In genomic region chr18:69900941-69901340, GRCh38 we compare ENCODE assay signal across 25 cellular contexts. TPM values are rescaled to one million over a fixed set of nuclear protein-coding genes. Genes with fewer than 3 reads are reported as not detected.
A peak's percentile ranks its signal among the peaks of the same experiment; 100 is the strongest.
DNase-seq lines count a peak whose midpoint lies in the region; ATAC-seq and TF ChIP-seq lines count a peak whose summit lies in the region.
"Had no signal": no experiment of that assay in that cellular context is flagged by ENCODE, and none has a peak within 500 bp of the region (broad histone marks: within the 10 kb centered on the region; RNA-seq: fewer than 3 reads in every experiment).

No MANE protein-coding gene starts in this region.

- H3K36me3 Mint-ChIP-seq in MCF 10A (ENCODE audit: insufficient read depth, unreplicated experiment) (peaks cover 14% of the 10 kb centered on the region), endodermal cell (ENCODE audit: low read depth) (no peaks in the 10 kb centered on the region)

- H3K9me2 ChIP-seq in PC-9 (ENCODE audit: insufficient read depth) = no peaks in the 10 kb centered on the region

- H3K4me3 ChIP-seq in mammary epithelial cell (replicated peaks in 1 of 3; ENCODE audit: insufficient read depth in 1 of 3, low read depth in 2 of 3, low read length in 3 of 3) (no peak overlapping the region), PC-9 (no peak overlapping the region), endodermal cell (ENCODE audit: low read length) (no peak overlapping the region), retinal pigment epithelial cell (ENCODE audit: low read length) (no peak overlapping the region)
- H3K4me3 ChIP-seq: dorsolateral prefrontal cortex, gastrocnemius medialis, thyroid gland had no signal

- H3K36me3 ChIP-seq in mammary epithelial cell (ENCODE audit: insufficient read depth, low read length) = no peaks in the 10 kb centered on the region
- no peaks in the 10 kb centered on the region for H3K36me3 ChIP-seq in PC-9 (ENCODE audit: low read depth)
- no peaks in the 10 kb centered on the region for H3K36me3 ChIP-seq in endodermal cell (ENCODE audit: control insufficient read depth, insufficient read depth, low read length)
- H3K36me3 ChIP-seq: gastrocnemius medialis, thyroid gland had no signal

- H2AFZ ChIP-seq in mammary epithelial cell (ENCODE audit: low read depth, low read length) (no peak overlapping the region), PC-9 (no peak overlapping the region)

- POLR2A ChIA-PET in MCF 10A (lab: Yijun Ruan, JAX) = no interaction called here
- POLR2A ChIA-PET in PC-9 (lab: Charles Lee; ENCODE audit: unreplicated experiment) = no interaction called here

- H3K27ac Mint-ChIP-seq in MCF 10A (ENCODE audit: low read depth, unreplicated experiment) = no peak overlapping the region
- H3K27ac Mint-ChIP-seq in endodermal cell = no peak overlapping the region
- H3K27ac Mint-ChIP-seq: stimulated activated effector memory CD8-positive, alpha-beta T cell treated with anti-CD3 and anti-CD28 coated beads, Interleukin-12 subunit alpha, Interleukin-12 subunit beta, amount 100 ng/mL, for 72 hours had no signal

- H3K4me2 ChIP-seq in mammary epithelial cell (ENCODE audit: insufficient read depth, low read depth, low read length) (no peak overlapping the region), PC-9 (no peak overlapping the region)

- DNase-seq in MCF 10A (ENCODE audit: unreplicated experiment) (no peak), mammary epithelial cell (no peak), PC-9 (no peak), endodermal cell (no peak), retinal pigment epithelial cell (ENCODE audit: low read depth) (no peak), KG1 (lab: John Stamatoyannopoulos, UW) (no peak)
- DNase-seq in activated effector memory CD4-positive, alpha-beta T cell treated with Interleukin-2 at 50 U/mL for 16 hours = no peak
- DNase-seq: ACHN; amygdala; caudate nucleus; dorsolateral prefrontal cortex; gastrocnemius medialis; NCI-H1105; NCI-H2081 treated with DMSO at 0.1 percent for 48 hours; NCI-H510A treated with DMSO at 0.1 percent for 48 hours; NK-92 treated with Interleukin-12 subunit alpha and Interleukin-12 subunit beta, amount 100 ng/mL, for 24 hours; posterior cingulate gyrus; T1000; thyroid gland had no signal

- H3K4me1 Mint-ChIP-seq in MCF 10A (ENCODE audit: insufficient read depth, unreplicated experiment) (no peaks in the 10 kb centered on the region), endodermal cell (no peaks in the 10 kb centered on the region)

- peak; percentile 10 for TF ChIP-seq CTCF in MCF 10A (IDR thresholded peaks at IDR 0.05; ENCODE audit: unreplicated experiment)
- no peak for TF ChIP-seq CTCF in mammary epithelial cell (conservative IDR thresholded peaks at IDR 0.05 in 1 of 2, IDR thresholded peaks at IDR 0.05 in 1 of 2; ENCODE audit: extremely low read depth in 1 of 2, insufficient read depth in 1 of 2, low read depth in 1 of 2, low read length in 2 of 2)
- TF ChIP-seq CTCF in PC-9 (conservative IDR thresholded peaks at IDR 0.05) = peak; percentile 40
- peak; percentile 52 for TF ChIP-seq CTCF in endodermal cell (conservative IDR thresholded peaks at IDR 0.05)
- TF ChIP-seq CTCF in retinal pigment epithelial cell (conservative IDR thresholded peaks at IDR 0.05; ENCODE audit: low read depth, low read length) = peak; percentile 11

- no peaks in the 10 kb centered on the region for H3K27me3 Mint-ChIP-seq in MCF 10A (ENCODE audit: insufficient read depth, unreplicated experiment)
- H3K27me3 Mint-ChIP-seq in endodermal cell (ENCODE audit: insufficient read depth) = no peaks in the 10 kb centered on the region

- CTCF ChIA-PET in MCF 10A (lab: Yijun Ruan, JAX) (no interaction called here), mammary epithelial cell (lab: Charles Lee; ENCODE audit: low non-redundant PET) (no interaction called here), PC-9 (lab: Charles Lee) (no interaction called here)

- in situ Hi-C loops in mammary epithelial cell (cut with MboI; ENCODE audit: low sequenced_read_pairs in 2 of 2) = no loop called here

- dilution Hi-C loops in mammary epithelial cell (cut with HindIII; ENCODE audit: low sequenced_read_pairs) = no loop called here

- H3K4me3 Mint-ChIP-seq in MCF 10A (ENCODE audit: unreplicated experiment) (no peak overlapping the region), endodermal cell (no peak overlapping the region)
- H3K4me3 Mint-ChIP-seq: stimulated activated effector memory CD8-positive, alpha-beta T cell treated with anti-CD3 and anti-CD28 coated beads, Interleukin-12 subunit alpha, Interleukin-12 subunit beta, amount 100 ng/mL, for 72 hours had no signal

- no peaks in the 10 kb centered on the region for H3K79me2 ChIP-seq in mammary epithelial cell (ENCODE audit: insufficient read depth, low read length)
- no peaks in the 10 kb centered on the region for H3K79me2 ChIP-seq in PC-9 (ENCODE audit: low read depth)

- no peak overlapping the region for H3K27ac ChIP-seq in mammary epithelial cell (ENCODE audit: insufficient read depth, low read depth, low read length)
- H3K27ac ChIP-seq in PC-9 = no peak overlapping the region
- H3K27ac ChIP-seq in endodermal cell (ENCODE audit: low read depth, low read length) = no peak overlapping the region
- H3K27ac ChIP-seq: C4-2B, dorsolateral prefrontal cortex, gastrocnemius medialis, RWPE1, thyroid gland had no signal

- H3K9ac ChIP-seq in mammary epithelial cell (ENCODE audit: insufficient read depth, low read length) = no peak overlapping the region
- H3K9ac ChIP-seq in endodermal cell (ENCODE audit: extremely low read depth, low read length, poor library complexity, severe bottlenecking) = no peak overlapping the region

- H3K27me3 ChIP-seq in mammary epithelial cell (ENCODE audit: insufficient read depth, low read length) (no peaks in the 10 kb centered on the region), PC-9 (ENCODE audit: insufficient read depth, low read depth) (no peaks in the 10 kb centered on the region), endodermal cell (ENCODE audit: control insufficient read depth, insufficient read depth, low read length, poor library complexity, severe bottlenecking) (no peaks in the 10 kb centered on the region)
- H3K27me3 ChIP-seq: dorsolateral prefrontal cortex, gastrocnemius medialis, thyroid gland had no signal

- WGBS in mammary epithelial cell (ENCODE audit: low coverage, missing lambda C conversion rate) = 100% methylated on average over 2 of the region's 2 CpGs
- 93 to 100% methylated on average over 1 to 2 of the region's 2 CpGs for WGBS in endodermal cell (ENCODE audit: insufficient coverage in 1 of 2, insufficient read length in 1 of 2), 2 experiments

- H3K9me3 Mint-ChIP-seq in MCF 10A (ENCODE audit: unreplicated experiment) (no peaks in the 10 kb centered on the region), endodermal cell (peaks cover 6% of the 10 kb centered on the region)
- H3K9me3 Mint-ChIP-seq: stimulated activated effector memory CD8-positive, alpha-beta T cell treated with anti-CD3 and anti-CD28 coated beads, Interleukin-12 subunit alpha, Interleukin-12 subunit beta, amount 100 ng/mL, for 72 hours had no signal

- H4K20me1 ChIP-seq in mammary epithelial cell (ENCODE audit: insufficient read depth, low read length) (no peaks in the 10 kb centered on the region), PC-9 (ENCODE audit: insufficient read depth) (no peaks in the 10 kb centered on the region)

- intact Hi-C loops in MCF 10A (cut with micrococcal nuclease) (no loop called here), mammary epithelial cell (cut with micrococcal nuclease) (no loop called here), PC-9 (cut with micrococcal nuclease; ENCODE audit: unreplicated experiment) (no loop called here)

- H3K4me1 ChIP-seq in mammary epithelial cell (ENCODE audit: insufficient read depth, low read length) = no peaks in the 10 kb centered on the region
- H3K4me1 ChIP-seq in PC-9 (replicated peaks; ENCODE audit: insufficient read depth) = no peaks in the 10 kb centered on the region
- H3K4me1 ChIP-seq in endodermal cell (ENCODE audit: control insufficient read depth, insufficient read depth, low read length) = no peaks in the 10 kb centered on the region
- H3K4me1 ChIP-seq: gastrocnemius medialis, thyroid gland had no signal

- BruUV-seq in MCF 10A (replicated peaks; lab: Mats Ljungman, UMichigan) = no TSS peak
- no TSS peak for BruUV-seq in mammary epithelial cell (replicated peaks; lab: Mats Ljungman, UMichigan)
- BruUV-seq in PC-9 (replicated peaks; lab: Mats Ljungman, UMichigan) = no TSS peak

- no peak for ATAC-seq in GM21619 (IDR thresholded peaks at IDR 0.05; ENCODE audit: unreplicated experiment)
- ATAC-seq: gastrocnemius medialis; SK-N-SH treated with all-trans-retinoic acid at 6 μM for 48 hours; stimulated activated effector memory CD8-positive, alpha-beta T cell treated with anti-CD3 and anti-CD28 coated beads, Interleukin-12 subunit alpha, Interleukin-12 subunit beta, amount 100 ng/mL, for 72 hours had no signal

- H3K9me3 ChIP-seq in mammary epithelial cell (replicated peaks; ENCODE audit: insufficient read depth, low read length) (no peaks in the 10 kb centered on the region), PC-9 (ENCODE audit: insufficient read depth, low read depth) (no peaks in the 10 kb centered on the region; the same call in 1 of the 2 replicates), endodermal cell (ENCODE audit: control insufficient read depth, low read length) (no peaks in the 10 kb centered on the region)
- H3K9me3 ChIP-seq: gastrocnemius medialis, thyroid gland had no signal

- H3F3A ChIP-seq in PC-9 (ENCODE audit: insufficient read depth, low read depth) = no peaks in the 10 kb centered on the region

RNA-seq across cellular contexts. Expression of gene CD226, which starts 46.7 kb away (rescaled TPM):
- total RNA-seq in MCF 10A (2022) = 2.6 and 3.4 TPM in 2 replicates
- 1 to 10 TPM in 1 of 2 donors, under 1 TPM in 1; 0.67 to 4.5 TPM for total RNA-seq in mammary epithelial cell
- 0.44 TPM for polyA plus RNA-seq in mammary epithelial cell
- 7.8 TPM for polyA minus RNA-seq in mammary epithelial cell
- total RNA-seq in PC-9 (2021) = 0.13 TPM in 2 replicates
- total RNA-seq in endodermal cell = under 1 TPM in 1 of 2 donors, not detected in 1; 0.13 TPM
- 0.07 TPM for polyA plus RNA-seq in endodermal cell (2013, experiment 1 of 2)
- 0.08 TPM for polyA plus RNA-seq in endodermal cell (2013, experiment 2 of 2)
- total RNA-seq: kidney epithelial cell had no signal

Comparison
In these comparisons a context has a peak if more than half of its experiments do, and no peak if none do; other contexts are left out.
1. CTCF ChIP-seq: peak in MCF 10A (single experiment), PC-9 (single experiment), endodermal cell (single experiment) and retinal pigment epithelial cell (single experiment); none in mammary epithelial cell (0 of 2).